ENCODE assay signal across 17 cellular contexts in genomic region chr16:22267764-22268163, GRCh38.
"Had no signal": no experiment of that assay in that cellular context is flagged by ENCODE, and none has a peak within 500 bp of the region (broad histone marks: within the 10 kb centered on the region; RNA-seq: fewer than 3 reads in every experiment).

No MANE protein-coding gene starts in this region.

- H3K9me3 ChIP-seq: ascending aorta, breast epithelium, gastroesophageal sphincter, ovary, stomach, testis had no signal

- H3K4me1 ChIP-seq: ascending aorta, breast epithelium, gastroesophageal sphincter, testis had no signal

- H3K27ac ChIP-seq: ascending aorta, breast epithelium, gastroesophageal sphincter, ovary, stomach, testis had no signal

- ATAC-seq: gastroesophageal sphincter, left colon, T-helper 17 cell had no signal

- H3K4me3 ChIP-seq: ascending aorta, breast epithelium, dorsolateral prefrontal cortex, gastroesophageal sphincter, lung, ovary, stomach, testis had no signal

- H3K27me3 Mint-ChIP-seq: activated CD4-positive, alpha-beta T cell treated with anti-CD3 and anti-CD28 coated beads, Interleukin-2, amount 10 ng/mL, durations not matched to agents 7 days and 5 days; naive B cell; T-helper 17 cell had no signal

- H3K9me3 Mint-ChIP-seq: activated CD4-positive, alpha-beta T cell treated with anti-CD3 and anti-CD28 coated beads, Interleukin-2, amount 10 ng/mL, durations not matched to agents 7 days and 5 days; activated T-helper 1 cell treated with anti-CD3 and anti-CD28 coated beads, Interleukin-12 subunit alpha, Interleukin-12 subunit beta, Interleukin-2, Interleukin-4 antibody, amounts not matched to agents 30 ng/mL and 10 ng/mL and 1 ng/mL, durations not matched to agents 14 hours and 24 hours and 36 hours; endodermal cell; naive B cell had no signal

- H3K4me1 Mint-ChIP-seq: endodermal cell, naive B cell had no signal

- H3K36me3 ChIP-seq: ovary had no signal

- H3K27ac Mint-ChIP-seq: activated CD4-positive, alpha-beta T cell treated with anti-CD3 and anti-CD28 coated beads, Interleukin-2, amount 10 ng/mL, durations not matched to agents 7 days and 5 days; activated T-helper 1 cell treated with anti-CD3 and anti-CD28 coated beads, Interleukin-12 subunit alpha, Interleukin-12 subunit beta, Interleukin-2, Interleukin-4 antibody, amounts not matched to agents 30 ng/mL and 10 ng/mL and 1 ng/mL, durations not matched to agents 14 hours and 24 hours and 36 hours; endodermal cell; T-helper 17 cell had no signal

- DNase-seq: activated CD4-positive, alpha-beta T cell treated with anti-CD3 and anti-CD28 coated beads, Interleukin-2, amount 10 ng/mL, durations not matched to agents 7 days and 5 days; activated CD8-positive, alpha-beta memory T cell treated with anti-CD3 and anti-CD28 coated beads for 24 hours; endodermal cell; erythroblast; left colon; naive B cell; ovary; stimulated activated CD4-positive, alpha-beta T cell treated with anti-CD3 and anti-CD28 coated beads, Interleukin-1b, Interleukin-23, amount 100 ng/mL, for 48 hours; stomach; T-helper 17 cell; testis had no signal

- H3K27me3 ChIP-seq: ascending aorta, breast epithelium, dorsolateral prefrontal cortex, gastroesophageal sphincter, ovary, stomach, testis had no signal

- H3K4me3 Mint-ChIP-seq: activated CD4-positive, alpha-beta T cell treated with anti-CD3 and anti-CD28 coated beads, Interleukin-2, amount 10 ng/mL, durations not matched to agents 7 days and 5 days; activated T-helper 1 cell treated with anti-CD3 and anti-CD28 coated beads, Interleukin-12 subunit alpha, Interleukin-12 subunit beta, Interleukin-2, Interleukin-4 antibody, amounts not matched to agents 30 ng/mL and 10 ng/mL and 1 ng/mL, durations not matched to agents 14 hours and 24 hours and 36 hours; endodermal cell; naive B cell; T-helper 17 cell had no signal
